In the genomic region with DNA sequence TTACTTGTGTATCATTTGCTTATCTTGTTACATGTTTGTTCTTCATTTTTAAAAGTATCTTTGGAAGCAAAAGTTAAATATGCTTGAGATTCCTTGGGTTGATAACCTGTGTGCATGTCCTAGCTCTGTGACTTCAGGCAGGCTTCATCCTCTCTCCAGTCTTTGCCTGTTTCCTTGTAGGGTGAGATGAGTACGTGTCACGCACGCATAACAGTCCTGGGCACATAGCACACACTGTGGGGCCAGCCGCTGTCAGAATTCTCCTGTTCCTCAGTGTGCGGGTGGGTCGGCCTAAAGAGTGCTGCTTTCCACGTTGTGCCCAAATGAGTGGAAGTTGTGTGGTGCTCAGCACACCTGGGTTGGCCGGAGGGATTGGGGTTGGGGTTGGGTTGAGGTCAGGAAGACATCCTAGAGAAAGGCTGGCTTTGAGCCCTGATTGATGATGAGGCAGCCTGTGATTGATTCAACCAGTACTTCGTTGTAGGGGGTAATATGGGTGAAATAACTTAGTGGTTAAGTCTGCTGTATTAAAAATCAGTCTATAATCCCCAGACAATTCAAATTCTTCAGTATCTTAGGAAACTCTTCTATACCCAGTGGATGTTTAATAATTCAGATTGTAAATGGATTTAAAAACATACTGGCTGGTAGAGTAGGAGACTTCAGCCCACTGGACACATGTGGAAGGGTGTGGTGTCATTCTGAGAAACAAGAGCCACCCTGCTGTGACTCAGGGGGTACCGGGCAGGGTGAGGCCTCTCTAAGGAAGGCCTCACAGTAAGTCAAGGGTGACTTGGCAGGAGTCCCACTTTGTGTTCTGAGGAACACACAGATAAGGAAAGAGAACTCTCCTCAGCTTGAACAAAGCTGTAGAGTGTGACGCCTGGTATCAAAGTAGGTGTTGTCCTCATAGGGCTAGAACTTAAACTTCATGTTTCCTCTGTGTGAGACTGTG, we compare ENCODE assay signal across 8 cellular contexts. TPM values are rescaled to one million over a fixed set of nuclear protein-coding genes. Genes with fewer than 3 reads are reported as not detected.
DNase-seq lines count a peak whose midpoint lies in the region; ATAC-seq, FAIRE-seq and TF ChIP-seq lines count a peak whose summit lies in the region.

No MANE protein-coding gene starts in this region.

- peak overlapping the region; percentile 17 to 29 for H3K27ac ChIP-seq in liver (ENCODE audit: low read depth in 1 of 2, low read length in 2 of 2)
- H3K27ac ChIP-seq in HepG2 (ENCODE audit: extremely low read length, insufficient read depth, low read length), result no peak overlapping the region
- peak overlapping the region; percentile 55 for H3K27ac ChIP-seq in cingulate gyrus (ENCODE audit: low read depth, low read length)

- H3K36me3 Mint-ChIP-seq in type B pancreatic cell, result peaks cover 46% of the 10 kb centered on the region

- peaks cover 75% of the 10 kb centered on the region for H3K79me2 ChIP-seq in HepG2 (ENCODE audit: insufficient read depth, low read length)

- peak overlapping the region; percentile 36 for H3K4me3 Mint-ChIP-seq in type B pancreatic cell

- H3K4me3 ChIP-seq in liver (ENCODE audit: low read depth in 1 of 3, low read length in 3 of 3), result no peak overlapping the region
- no peak overlapping the region for H3K4me3 ChIP-seq in HepG2 (replicated peaks in 1 of 3; ENCODE audit: insufficient read depth in 1 of 3, low read depth in 2 of 3, low read length in 3 of 3)
- no peak overlapping the region for H3K4me3 ChIP-seq in mucosa of descending colon

- peak overlapping the region; percentile 95 for H3K27ac Mint-ChIP-seq in type B pancreatic cell

- TF ChIP-seq POLR2A in HepG2 (IDR thresholded peaks at IDR 0.05; ENCODE audit: insufficient read depth in 1 of 2, low read depth in 2 of 2, low read length in 2 of 2), result no peak

- peaks cover 43% of the 10 kb centered on the region for H4K20me1 ChIP-seq in HepG2 (ENCODE audit: insufficient read depth, low read length)

- no peak overlapping the region for H2AFZ ChIP-seq in HepG2 (ENCODE audit: low read length)

- intact Hi-C loops in HepG2 (cut with micrococcal nuclease; ENCODE audit: unreplicated experiment) (no loop called here), mucosa of descending colon (cut with DNase I, micrococcal nuclease) (no loop called here)

- H3K36me3 ChIP-seq in liver (ENCODE audit: control insufficient read depth in 4 of 4, insufficient read depth in 3 of 4, low read depth in 1 of 4, low read length in 3 of 4) (peaks cover 0 to 18% (median 8%) of the 10 kb centered on the region in 4 donors), HepG2 (replicated peaks in 1 of 2; ENCODE audit: control insufficient read depth in 1 of 2, insufficient read depth in 2 of 2, low read length in 2 of 2) (peaks cover 18 to 60% of the 10 kb centered on the region in 2 experiments), mucosa of descending colon (ENCODE audit: low read depth) (peaks cover 3% of the 10 kb centered on the region)

- TF ChIP-seq EP300 in HepG2 (IDR thresholded peaks at IDR 0.05; ENCODE audit: low read depth in 2 of 2, low read length in 2 of 2) (no peak), HepG2 (CRISPR knock-in tag; IDR thresholded peaks at IDR 0.05; ENCODE audit: borderline replicate concordance) (no peak)

- H3K4me1 Mint-ChIP-seq in type B pancreatic cell (ENCODE audit: unreplicated experiment), result peaks cover 23% of the 10 kb centered on the region

- H3K4me2 ChIP-seq in HepG2 (ENCODE audit: low read depth, low read length), result no peak overlapping the region

- no peak overlapping the region for H3K9ac ChIP-seq in liver (ENCODE audit: low read depth in 1 of 2, low read length in 2 of 2)
- no peak overlapping the region for H3K9ac ChIP-seq in HepG2 (ENCODE audit: insufficient read depth, low read depth, low read length)

- no peak for FAIRE-seq in HepG2 (lab: Jason Lieb, UNC)
- FAIRE-seq in RCC 7860 (lab: Jason Lieb, UNC), result peak; percentile 91
- no peak for FAIRE-seq in D721Med (lab: Jason Lieb, UNC)

- H3K9me3 ChIP-seq in liver (ENCODE audit: control insufficient read depth in 4 of 4, low read length in 3 of 4) (no peaks in the 10 kb centered on the region), HepG2 (ENCODE audit: low read length) (no peaks in the 10 kb centered on the region), mucosa of descending colon (no peaks in the 10 kb centered on the region)

- ATAC-seq in HepG2 (no peak), mucosa of descending colon (peak; percentile 95)

- DNase-seq in HepG2 (ENCODE audit: low spot score) (no peak), RCC 7860 (ENCODE audit: low spot score) (peak; percentile 88), mucosa of descending colon (peak; percentile 79 to 97 (median 88)), type B pancreatic cell (ENCODE audit: extremely low spot score, unreplicated experiment) (no peak), D721Med (ENCODE audit: insufficient read length, low spot score) (no peak), SKM-1 (lab: John Stamatoyannopoulos, UW; ENCODE audit: unreplicated experiment) (no peak)

- no peaks in the 10 kb centered on the region for H3K27me3 Mint-ChIP-seq in type B pancreatic cell

- no peak for TF ChIP-seq CTCF in liver (IDR thresholded peaks at IDR 0.05; ENCODE audit: low read depth, low read length, missing input control)
- no peak for TF ChIP-seq CTCF in HepG2 (CRISPR knock-in tag; IDR thresholded peaks at IDR 0.05)
- no peak for TF ChIP-seq CTCF in mucosa of descending colon (IDR thresholded peaks at IDR 0.05)
- TF ChIP-seq CTCF in type B pancreatic cell (conservative IDR thresholded peaks at IDR 0.05), result no peak
- TF ChIP-seq CTCF in D721Med (IDR thresholded peaks at IDR 0.05; ENCODE audit: insufficient read depth, missing control alignments), result no peak

- H3K4me1 ChIP-seq in liver (ENCODE audit: control insufficient read depth in 4 of 4, insufficient read depth in 4 of 4, low read length in 3 of 4) (peaks cover 0 to 31% (median 8%) of the 10 kb centered on the region in 4 donors), HepG2 (ENCODE audit: insufficient read depth, low read length) (peaks cover 5% of the 10 kb centered on the region), mucosa of descending colon (ENCODE audit: low read depth) (peaks cover 42% of the 10 kb centered on the region)

- TF ChIP-seq RAD21 in liver (IDR thresholded peaks at IDR 0.05) (no peak), HepG2 (CRISPR knock-in tag; IDR thresholded peaks at IDR 0.05) (no peak)

- in situ Hi-C loops in HepG2 (cut with HindIII; ENCODE audit: extremely low pct_ligation_motif_present, low pct_unique_long_range_greater_than_20kb), result no loop called here

- no TSS peak for BruUV-seq in HepG2 (replicated peaks; lab: Mats Ljungman, UMichigan)

- H3K27me3 ChIP-seq in liver (ENCODE audit: control insufficient read depth in 4 of 4, insufficient read depth in 4 of 4, low read length in 3 of 4), result no peaks in the 10 kb centered on the region
- H3K27me3 ChIP-seq in HepG2 (ENCODE audit: control insufficient read depth in 1 of 2, insufficient read depth in 2 of 2, low read length in 2 of 2), result no peaks in the 10 kb centered on the region

- POLR2A ChIA-PET in HepG2 (lab: Yijun Ruan, JAX), result no interaction called here

- CTCF ChIA-PET in HepG2 (lab: Yijun Ruan, JAX; ENCODE audit: low intra/inter-chr PET ratio, low total read pairs), result no interaction called here

- 78% methylated on average over 11 of the region's 11 CpGs for WGBS in liver
- 95% methylated on average over 11 of the region's 11 CpGs for WGBS in HepG2 (ENCODE audit: low lambda C conversion rate)

- H3K9me3 Mint-ChIP-seq in type B pancreatic cell, result no peaks in the 10 kb centered on the region

RNA-seq across cellular contexts. Expression of a gene that starts 18.7 kb away (rescaled TPM):
- total RNA-seq in liver, result 10 to 100 TPM; 29.6 to 31.6 TPM
- 100 to 1,000 TPM in 1 of 2 donors, 10 to 100 TPM in 1; 83.9 to 119 TPM for polyA plus RNA-seq in liver
- total RNA-seq in HepG2 (2016; rRNA removed; fragmentation: Illumina TruSeq; extraction: Trizol), result 80.7 and 92.3 TPM in 2 replicates
- 33.7 and 42.8 TPM in 2 replicates for total RNA-seq in HepG2 (2016; cell fraction: cytosol; rRNA removed; fragmentation: Illumina TruSeq; extraction: Trizol; ENCODE audit: low read depth)
- total RNA-seq in HepG2 (2016; cell fraction: insoluble cytoplasmic fraction; rRNA removed; fragmentation: Illumina TruSeq; extraction: Trizol), result 79.1 and 81.6 TPM in 2 replicates
- 68.4 and 78.8 TPM in 2 replicates for total RNA-seq in HepG2 (2016; cell fraction: membrane; rRNA removed; fragmentation: Illumina TruSeq; extraction: Trizol)
- 43.3 and 45.3 TPM in 2 replicates for total RNA-seq in HepG2 (2016; cell fraction: nucleus; rRNA removed; fragmentation: Illumina TruSeq; extraction: Trizol)
- 183 and 228 TPM in 2 replicates for polyA plus RNA-seq in HepG2 (2011; rRNA removed)
- 157 and 234 TPM in 2 replicates for polyA plus RNA-seq in HepG2 (2011; cell fraction: cytosol; rRNA removed)
- 75.7 and 78.6 TPM in 2 replicates for polyA plus RNA-seq in HepG2 (2011; cell fraction: nucleus; rRNA removed)
- polyA plus RNA-seq in HepG2 (2012), result 160 and 216 TPM in 2 replicates
- polyA plus RNA-seq in HepG2 (2016; cell fraction: cytosol; fragmentation: Illumina TruSeq; extraction: Trizol; ENCODE audit: low read depth), result 133 and 156 TPM in 2 replicates
- 227 and 254 TPM in 2 replicates for polyA plus RNA-seq in HepG2 (2016; cell fraction: insoluble cytoplasmic fraction; fragmentation: Illumina TruSeq; extraction: Trizol; ENCODE audit: low read depth)
- polyA plus RNA-seq in HepG2 (2016; cell fraction: membrane; fragmentation: Illumina TruSeq; extraction: Trizol; ENCODE audit: low read depth), result 179 and 194 TPM in 2 replicates
- 148 and 169 TPM in 2 replicates for polyA plus RNA-seq in HepG2 (2016; cell fraction: nucleus; fragmentation: Illumina TruSeq; extraction: Trizol; ENCODE audit: insufficient read depth, low read depth)
- 104 and 174 TPM in 2 replicates for polyA minus RNA-seq in HepG2 (2011; rRNA and poly(A)+ RNA removed; ENCODE audit: low replicate concordance)
- polyA minus RNA-seq in HepG2 (2011; cell fraction: cytosol; rRNA and poly(A)+ RNA removed), result 92.9 and 96.5 TPM in 2 replicates
- polyA minus RNA-seq in HepG2 (2011; cell fraction: nucleus; rRNA and poly(A)+ RNA removed), result 45.4 and 62.7 TPM in 2 replicates
- total RNA-seq in mucosa of descending colon, result 100 to 1,000 TPM; 294 to 402 (median 391) TPM
- 204 and 253 TPM in 2 replicates for total RNA-seq in type B pancreatic cell (ENCODE audit: low replicate concordance)

RNA-seq across cellular contexts. Expression of a gene that starts 44.2 kb away (rescaled TPM):
- total RNA-seq in liver (1 to 10 TPM; 4.4 to 5.3 TPM), HepG2 (2016; rRNA removed; fragmentation: Illumina TruSeq; extraction: Trizol) (12.0 and 14.7 TPM in 2 replicates), mucosa of descending colon (10 to 100 TPM in 2 of 3 donors, 1 to 10 TPM in 1; 6.8 to 15.5 (median 11.6) TPM), type B pancreatic cell (ENCODE audit: low replicate concordance) (22.0 and 23.2 TPM in 2 replicates)
- polyA plus RNA-seq in liver (1 to 10 TPM; 2.8 to 7.8 TPM), HepG2 (2011; rRNA removed) (10.2 and 10.5 TPM in 2 replicates)
- 8.8 TPM in 2 replicates for total RNA-seq in HepG2 (2016; cell fraction: cytosol; rRNA removed; fragmentation: Illumina TruSeq; extraction: Trizol; ENCODE audit: low read depth)
- 12.4 and 12.8 TPM in 2 replicates for total RNA-seq in HepG2 (2016; cell fraction: insoluble cytoplasmic fraction; rRNA removed; fragmentation: Illumina TruSeq; extraction: Trizol)
- 24.5 and 25.6 TPM in 2 replicates for total RNA-seq in HepG2 (2016; cell fraction: membrane; rRNA removed; fragmentation: Illumina TruSeq; extraction: Trizol)
- total RNA-seq in HepG2 (2016; cell fraction: nucleus; rRNA removed; fragmentation: Illumina TruSeq; extraction: Trizol), result 6.4 and 7.1 TPM in 2 replicates
- 8.5 and 10.8 TPM in 2 replicates for polyA plus RNA-seq in HepG2 (2011; cell fraction: cytosol; rRNA removed)
- 3.0 and 4.0 TPM in 2 replicates for polyA plus RNA-seq in HepG2 (2011; cell fraction: nucleus; rRNA removed)
- polyA plus RNA-seq in HepG2 (2012), result 8.1 and 8.3 TPM in 2 replicates
- 10.3 and 11.6 TPM in 2 replicates for polyA plus RNA-seq in HepG2 (2016; cell fraction: cytosol; fragmentation: Illumina TruSeq; extraction: Trizol; ENCODE audit: low read depth)
- 16.3 and 16.9 TPM in 2 replicates for polyA plus RNA-seq in HepG2 (2016; cell fraction: insoluble cytoplasmic fraction; fragmentation: Illumina TruSeq; extraction: Trizol; ENCODE audit: low read depth)
- polyA plus RNA-seq in HepG2 (2016; cell fraction: membrane; fragmentation: Illumina TruSeq; extraction: Trizol; ENCODE audit: low read depth), result 20.2 and 22.5 TPM in 2 replicates
- polyA plus RNA-seq in HepG2 (2016; cell fraction: nucleus; fragmentation: Illumina TruSeq; extraction: Trizol; ENCODE audit: insufficient read depth, low read depth), result 8.1 and 8.6 TPM in 2 replicates
- polyA minus RNA-seq in HepG2 (2011; rRNA and poly(A)+ RNA removed; ENCODE audit: low replicate concordance), result 12.7 and 12.9 TPM in 2 replicates
- polyA minus RNA-seq in HepG2 (2011; cell fraction: cytosol; rRNA and poly(A)+ RNA removed), result 11.9 and 15.0 TPM in 2 replicates
- 4.0 and 4.7 TPM in 2 replicates for polyA minus RNA-seq in HepG2 (2011; cell fraction: nucleus; rRNA and poly(A)+ RNA removed)

RNA-seq across cellular contexts. Expression of a gene that starts 54.8 kb away (rescaled TPM):
- 10 to 100 TPM; 10.3 to 10.7 TPM for total RNA-seq in liver
- 1 to 10 TPM; 4.9 to 6.6 TPM for polyA plus RNA-seq in liver
- 3.6 and 7.9 TPM in 2 replicates for total RNA-seq in HepG2 (2016; rRNA removed; fragmentation: Illumina TruSeq; extraction: Trizol)
- 6.4 and 7.1 TPM in 2 replicates for total RNA-seq in HepG2 (2016; cell fraction: cytosol; rRNA removed; fragmentation: Illumina TruSeq; extraction: Trizol; ENCODE audit: low read depth)
- 3.1 and 7.2 TPM in 2 replicates for total RNA-seq in HepG2 (2016; cell fraction: insoluble cytoplasmic fraction; rRNA removed; fragmentation: Illumina TruSeq; extraction: Trizol)
- total RNA-seq in HepG2 (2016; cell fraction: membrane; rRNA removed; fragmentation: Illumina TruSeq; extraction: Trizol), result 4.0 and 4.5 TPM in 2 replicates
- 10.1 and 13.2 TPM in 2 replicates for total RNA-seq in HepG2 (2016; cell fraction: nucleus; rRNA removed; fragmentation: Illumina TruSeq; extraction: Trizol)
- 9.8 and 11.5 TPM in 2 replicates for polyA plus RNA-seq in HepG2 (2011; rRNA removed)
- polyA plus RNA-seq in HepG2 (2011; cell fraction: cytosol; rRNA removed), result 9.4 and 11.5 TPM in 2 replicates
- polyA plus RNA-seq in HepG2 (2011; cell fraction: nucleus; rRNA removed), result 20.8 and 23.8 TPM in 2 replicates
- 7.9 and 10.4 TPM in 2 replicates for polyA plus RNA-seq in HepG2 (2012)
- 1.2 and 1.8 TPM in 2 replicates for polyA plus RNA-seq in HepG2 (2016; cell fraction: cytosol; fragmentation: Illumina TruSeq; extraction: Trizol; ENCODE audit: low read depth)
- 3.4 and 4.3 TPM in 2 replicates for polyA plus RNA-seq in HepG2 (2016; cell fraction: insoluble cytoplasmic fraction; fragmentation: Illumina TruSeq; extraction: Trizol; ENCODE audit: low read depth)
- 2.0 and 2.2 TPM in 2 replicates for polyA plus RNA-seq in HepG2 (2016; cell fraction: membrane; fragmentation: Illumina TruSeq; extraction: Trizol; ENCODE audit: low read depth)
- polyA plus RNA-seq in HepG2 (2016; cell fraction: nucleus; fragmentation: Illumina TruSeq; extraction: Trizol; ENCODE audit: insufficient read depth, low read depth), result 21.3 and 23.7 TPM in 2 replicates
- 40.2 and 95.0 TPM in 2 replicates for polyA minus RNA-seq in HepG2 (2011; rRNA and poly(A)+ RNA removed; ENCODE audit: low replicate concordance)
- 9.5 and 9.9 TPM in 2 replicates for polyA minus RNA-seq in HepG2 (2011; cell fraction: cytosol; rRNA and poly(A)+ RNA removed)
- 24.1 and 29.1 TPM in 2 replicates for polyA minus RNA-seq in HepG2 (2011; cell fraction: nucleus; rRNA and poly(A)+ RNA removed)
- total RNA-seq in mucosa of descending colon, result 10 to 100 TPM; 18.4 to 25.4 (median 20.3) TPM
- 21.2 and 27.0 TPM in 2 replicates for total RNA-seq in type B pancreatic cell (ENCODE audit: low replicate concordance)

Comparison
In these comparisons a context has a peak if more than half of its experiments do, and no peak if none do; other contexts are left out.
1. DNase-seq: peak in RCC 7860 (single experiment) and mucosa of descending colon (3 of 3); none in HepG2 (single experiment), type B pancreatic cell (single experiment), D721Med (single experiment) and SKM-1 (single experiment).